ENCODE assay signal across 11 cellular contexts in genomic region chr11:118211006-118211405, GRCh38. TPM values are rescaled to one million over a fixed set of nuclear protein-coding genes. Genes with fewer than 3 reads are reported as not detected.
DNase-seq lines count a peak whose midpoint lies in the region; ATAC-seq and TF ChIP-seq lines count a peak whose summit lies in the region.
"Had no signal": no experiment of that assay in that cellular context is flagged by ENCODE, and none has a peak within 500 bp of the region (broad histone marks: within the 10 kb centered on the region; RNA-seq: fewer than 3 reads in every experiment).

No MANE protein-coding gene starts in this region.

- ATAC-seq in HG03097 (IDR thresholded peaks at IDR 0.05; ENCODE audit: low FRiP score, unreplicated experiment), result no peak
- no peak for ATAC-seq in SK-N-SH treated with all-trans-retinoic acid at 6 μM for 48 hours

- DNase-seq in NCI-H2171 treated with DMSO at 0.1 percent for 48 hours (lab: John Stamatoyannopoulos, UW), result peak; percentile 2
- no peak for DNase-seq in NCI-H2171 (lab: John Stamatoyannopoulos, UW)
- peak; percentile 46 for DNase-seq in NCI-H345 (lab: John Stamatoyannopoulos, UW)
- peak; percentile 45 for DNase-seq in fibroblast of gingiva (ENCODE audit: low read depth)
- DNase-seq in occipital lobe (lab: John Stamatoyannopoulos, UW), result peak; percentile 35
- no peak for DNase-seq in Kasumi-1 (lab: John Stamatoyannopoulos, UW)
- DNase-seq: adrenal gland, NCI-H524, SHP77 treated with DMSO at 0.1 percent for 48 hours had no signal

TF ChIP-seq in SK-N-SH treated with all-trans-retinoic acid at 6 μM for 48 hours, 23 proteins besides CTCF, POLR2A, EP300 and RAD21:
- no peak for TF ChIP-seq RARB (CRISPR knock-in tag; IDR thresholded peaks at IDR 0.05)

RNA-seq across cellular contexts. Expression of gene JAML, which starts 13.8 kb away (rescaled TPM):
- 1.2 TPM for total RNA-seq in occipital lobe

RNA-seq across cellular contexts. Expression of gene SCN2B, which starts 34.6 kb away (rescaled TPM):
- 5.8 TPM for total RNA-seq in occipital lobe

RNA-seq across cellular contexts. Expression of gene MPZL3, which starts 41.2 kb away (rescaled TPM):
- total RNA-seq in occipital lobe, result 1.6 TPM

RNA-seq across cellular contexts. Expression of gene MPZL2, which starts 53.1 kb away (rescaled TPM):
- 1.4 TPM for total RNA-seq in occipital lobe

RNA-seq across cellular contexts. Expression of gene SCN4B, which starts 58.4 kb away (rescaled TPM):
- total RNA-seq in occipital lobe, result 12.2 TPM

Comparison
In these comparisons a context has a peak if more than half of its experiments do, and no peak if none do; other contexts are left out.
1. DNase-seq: peak in NCI-H2171 treated with DMSO at 0.1 percent for 48 hours (single experiment), NCI-H345 (single experiment), fibroblast of gingiva (single experiment) and occipital lobe (single experiment); none in NCI-H2171 (single experiment) and Kasumi-1 (0 of 2).